In genomic region chr20:50195524-50196120, GRCh38 we compare ENCODE assay signal across 16 cellular contexts. TPM values are rescaled to one million over a fixed set of nuclear protein-coding genes. Genes with fewer than 3 reads are reported as not detected.
A peak's percentile ranks its signal among the peaks of the same experiment; 100 is the strongest.
DNase-seq lines count a peak whose midpoint lies in the region; TF ChIP-seq lines count a peak whose summit lies in the region.
"Had no signal": no experiment of that assay in that cellular context is flagged by ENCODE, and none has a peak within 500 bp of the region (broad histone marks: within the 10 kb centered on the region; RNA-seq: fewer than 3 reads in every experiment).

No MANE protein-coding gene starts in this region.

- H3K4me3 ChIP-seq in AG04450 (ENCODE audit: low read depth, low read length): no peak overlapping the region
- H3K4me3 ChIP-seq in coronary artery: peak overlapping the region; percentile 89
- H3K4me3 ChIP-seq: SJSA1 had no signal

- POLR2A ChIA-PET in AG04450 (lab: Yijun Ruan, JAX): interaction anchor here (0.7 to 1.0 kb wide), 2 partner anchors 10 to 29 kb away, joined by 3 read pairs; no protein-coding TSS in a partner anchor

- TF ChIP-seq POLR2A in erythroblast (IDR thresholded peaks at IDR 0.05; ENCODE audit: low read length): no peak

- H3K27me3 ChIP-seq in AG04450 (ENCODE audit: control insufficient read depth, insufficient read depth, low read length): no peaks in the 10 kb centered on the region
- H3K27me3 ChIP-seq: SJSA1 had no signal

- CTCF ChIA-PET in AG04450 (lab: Charles Lee): no interaction called here

- H3K27ac ChIP-seq in AG04450 (ENCODE audit: low read depth, low read length): peak overlapping the region; percentile 52
- H3K27ac ChIP-seq in coronary artery: peak overlapping the region; percentile 93 to 99
- H3K27ac ChIP-seq: parathyroid adenoma, SJSA1 had no signal

- DNase-seq in AG04450 (ENCODE audit: low read depth, low spot score): no peak
- peak; percentile 3 for DNase-seq in HCEC 1CT
- DNase-seq in coronary artery (ENCODE audit: low spot score): no peak
- DNase-seq in renal cortical epithelial cell (ENCODE audit: low read depth): peak; percentile 29
- DNase-seq in erythroblast (lab: John Stamatoyannopoulos, UW): no peak
- no peak for DNase-seq in DMS53 (lab: John Stamatoyannopoulos, UW)
- no peak for DNase-seq in NCI-H2171 (lab: John Stamatoyannopoulos, UW)
- no peak for DNase-seq in NCI-H2107 (lab: John Stamatoyannopoulos, UW)
- DNase-seq: CD4-positive, alpha-beta T cell; GDM1; KBM-7; NCI-H187 treated with DMSO at 0.1 percent for 48 hours; stimulated activated CD4-positive, alpha-beta T cell treated with anti-CD3 and anti-CD28 coated beads, Interleukin-4, amount 100 ng/mL, for 1 hour; stimulated activated naive CD4-positive, alpha-beta T cell had no signal

- no peak for TF ChIP-seq CTCF in AG04450 (IDR thresholded peaks at IDR 0.05; ENCODE audit: low read depth, low read length)
- no peak for TF ChIP-seq CTCF in coronary artery (IDR thresholded peaks at IDR 0.05)

- peaks cover 12% of the 10 kb centered on the region for H3K9me3 ChIP-seq in AG04450 (ENCODE audit: control insufficient read depth, insufficient read depth, low read length)

RNA-seq across cellular contexts. Expression of gene CEBPB, which starts 5.0 kb away (rescaled TPM):
- 19.1 and 23.6 TPM in 2 replicates for polyA plus RNA-seq in AG04450 (2011; rRNA removed)
- polyA minus RNA-seq in AG04450 (2011; rRNA and poly(A)+ RNA removed): 10.8 and 13.6 TPM in 2 replicates
- total RNA-seq in renal cortical epithelial cell: 35.3 and 50.4 TPM in 2 replicates

RNA-seq across cellular contexts. Expression of gene PEDS1, which starts 42.1 kb away (rescaled TPM):
- polyA plus RNA-seq in AG04450 (2011; rRNA removed): 24.7 and 34.1 TPM in 2 replicates
- polyA minus RNA-seq in AG04450 (2011; rRNA and poly(A)+ RNA removed): 59.3 and 77.2 TPM in 2 replicates
- total RNA-seq in renal cortical epithelial cell: 19.4 and 22.6 TPM in 2 replicates

Comparison
In these comparisons a context has a peak if more than half of its experiments do, and no peak if none do; other contexts are left out.
1. DNase-seq: peak in HCEC 1CT (single experiment) and renal cortical epithelial cell (single experiment); none in AG04450 (single experiment), coronary artery (single experiment), erythroblast (0 of 2), DMS53 (single experiment), NCI-H2171 (single experiment) and NCI-H2107 (single experiment).